15 cellular contexts compared by ENCODE assay signal in the genomic region with DNA sequence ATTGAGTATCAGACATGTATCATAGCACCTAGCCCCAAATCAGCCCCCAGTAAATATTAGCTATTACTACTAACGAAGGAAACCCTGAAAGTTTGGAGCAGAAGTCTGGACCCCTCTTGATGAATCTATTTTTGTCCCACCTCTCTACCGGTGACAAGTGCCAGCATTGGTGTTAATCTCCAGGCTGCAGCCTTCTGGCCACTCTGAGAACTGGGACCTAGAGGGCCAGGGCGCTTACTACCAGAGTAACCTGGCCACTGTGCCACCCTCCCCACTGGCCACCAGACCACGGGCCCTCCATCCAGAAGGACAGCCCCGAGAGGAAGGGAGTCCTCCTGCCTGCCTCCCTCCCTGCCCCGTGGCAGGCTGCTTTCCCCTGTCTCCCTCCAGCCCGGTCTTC. TPM values are rescaled to one million over a fixed set of nuclear protein-coding genes. Genes with fewer than 3 reads are reported as not detected.
DNase-seq lines count a peak whose midpoint lies in the region; ATAC-seq, FAIRE-seq and TF ChIP-seq lines count a peak whose summit lies in the region.
"Had no signal": no experiment of that assay in that cellular context is flagged by ENCODE, and none has a peak within 500 bp of the region (broad histone marks: within the 10 kb centered on the region; RNA-seq: fewer than 3 reads in every experiment).

No MANE protein-coding gene starts in this region.

- no peak for TF ChIP-seq POLR2A in HepG2 (IDR thresholded peaks at IDR 0.05; ENCODE audit: insufficient read depth in 1 of 2, low read depth in 2 of 2, low read length in 2 of 2)

- POLR2A ChIA-PET in HepG2 (lab: Yijun Ruan, JAX), result no interaction called here

- H3K27ac ChIP-seq in BLaER1 (peak overlapping the region; percentile 79), HepG2 (ENCODE audit: extremely low read length, insufficient read depth, low read length) (no peak overlapping the region), skeletal muscle tissue (ENCODE audit: low read depth, low read length) (no peak overlapping the region)

- H3K4me3 Mint-ChIP-seq in chondrocyte (ENCODE audit: unreplicated experiment), result peak overlapping the region; percentile 86
- H3K4me3 Mint-ChIP-seq: activated CD8-positive, alpha-beta T cell treated with anti-CD3 and anti-CD28 coated beads, Interleukin-2, amount 10 ng/mL, durations not matched to agents 7 days and 5 days had no signal

- peak; percentile 28; the same call in 1 of the 3 replicates for ATAC-seq in HepG2
- no peak for ATAC-seq in GM18858 (IDR thresholded peaks at IDR 0.05; ENCODE audit: unreplicated experiment)
- ATAC-seq in GM21825 (IDR thresholded peaks at IDR 0.05; ENCODE audit: unreplicated experiment), result no peak
- ATAC-seq: activated CD8-positive, alpha-beta T cell treated with anti-CD3 and anti-CD28 coated beads, Interleukin-2, amount 10 ng/mL, durations not matched to agents 7 days and 5 days; esophagus mucosa had no signal

- FAIRE-seq in HepG2 (lab: Jason Lieb, UNC), result no peak
- FAIRE-seq in urothelium cell line (lab: Jason Lieb, UNC), result no peak

- H3K9me3 Mint-ChIP-seq in chondrocyte (ENCODE audit: low read depth), result no peaks in the 10 kb centered on the region

- peak; percentile 40 for TF ChIP-seq CTCF in chondrocyte (IDR thresholded peaks at IDR 0.05)
- TF ChIP-seq CTCF in HepG2 (CRISPR knock-in tag; IDR thresholded peaks at IDR 0.05), result no peak

- H4K20me1 ChIP-seq in BLaER1 (no peaks in the 10 kb centered on the region), HepG2 (ENCODE audit: insufficient read depth, low read length) (no peaks in the 10 kb centered on the region)

- H3K4me2 ChIP-seq in BLaER1 (peak overlapping the region; percentile 91), HepG2 (ENCODE audit: low read depth, low read length) (no peak overlapping the region)

- WGBS in HepG2 (ENCODE audit: low lambda C conversion rate), result 0% methylated on average over 2 of the region's 7 CpGs

- H3K4me1 ChIP-seq in BLaER1 (peaks cover 89% of the 10 kb centered on the region), HepG2 (ENCODE audit: insufficient read depth, low read length) (no peaks in the 10 kb centered on the region), skeletal muscle tissue (ENCODE audit: control insufficient read depth in 3 of 3, insufficient read depth in 3 of 3, low read length in 3 of 3) (peaks cover 0 to 8% (median 3%) of the 10 kb centered on the region in 3 donors)

- peaks cover 8% of the 10 kb centered on the region for H3K36me3 Mint-ChIP-seq in chondrocyte (ENCODE audit: low read depth)

- DNase-seq in chondrocyte (ENCODE audit: low spot score) (no peak), HepG2 (ENCODE audit: low spot score) (no peak), urothelium cell line (ENCODE audit: low spot score) (no peak)
- no peak for DNase-seq in stimulated activated CD4-positive, alpha-beta T cell treated with anti-CD3 and anti-CD28 coated beads, Interleukin-2, amount 100 ng/mL, for 24 hours
- DNase-seq: activated CD8-positive, alpha-beta T cell treated with anti-CD3 and anti-CD28 coated beads, Interleukin-2, amount 10 ng/mL, durations not matched to agents 7 days and 5 days; DMS153; midbrain; NCI-H2029 treated with DMSO at 0.1 percent for 48 hours; SIG-M5 had no signal

- H3K27ac Mint-ChIP-seq in chondrocyte (ENCODE audit: unreplicated experiment), result peak overlapping the region; percentile 89
- H3K27ac Mint-ChIP-seq: activated CD8-positive, alpha-beta T cell treated with anti-CD3 and anti-CD28 coated beads, Interleukin-2, amount 10 ng/mL, durations not matched to agents 7 days and 5 days had no signal

- no peaks in the 10 kb centered on the region; the same call in 1 of the 2 replicates for H3K36me3 ChIP-seq in BLaER1
- no peaks in the 10 kb centered on the region for H3K36me3 ChIP-seq in HepG2 (replicated peaks in 1 of 2; ENCODE audit: control insufficient read depth in 1 of 2, insufficient read depth in 2 of 2, low read length in 2 of 2)
- no peaks in the 10 kb centered on the region for H3K36me3 ChIP-seq in skeletal muscle tissue (ENCODE audit: control insufficient read depth in 3 of 3, insufficient read depth in 3 of 3, low read length in 3 of 3)

- H3K4me3 ChIP-seq in BLaER1 (peak overlapping the region; percentile 62), HepG2 (replicated peaks in 1 of 3; ENCODE audit: insufficient read depth in 1 of 3, low read depth in 2 of 3, low read length in 3 of 3) (no peak overlapping the region), skeletal muscle tissue (ENCODE audit: low read length in 3 of 3) (peak overlapping the region in 2 of 3 donors; percentile 38 to 52)

- intact Hi-C loops in HepG2 (cut with micrococcal nuclease; ENCODE audit: unreplicated experiment), result no loop called here

- TF ChIP-seq RAD21 in HepG2 (CRISPR knock-in tag; IDR thresholded peaks at IDR 0.05), result no peak

- BruUV-seq in HepG2 (replicated peaks; lab: Mats Ljungman, UMichigan), result no TSS peak

- H3K9ac ChIP-seq in BLaER1 (peak overlapping the region; percentile 72), HepG2 (ENCODE audit: insufficient read depth, low read depth, low read length) (no peak overlapping the region), skeletal muscle tissue (ENCODE audit: low read depth in 1 of 3, low read length in 3 of 3) (peak overlapping the region in 2 of 3 donors; percentile 36 to 40)

- H3K27me3 ChIP-seq in BLaER1 (no peaks in the 10 kb centered on the region), HepG2 (ENCODE audit: control insufficient read depth in 1 of 2, insufficient read depth in 2 of 2, low read length in 2 of 2) (peaks cover 0 to 25% of the 10 kb centered on the region in 2 experiments; a peak in 1 of 5 replicates), skeletal muscle tissue (ENCODE audit: control insufficient read depth in 3 of 3, insufficient read depth in 3 of 3, low read length in 3 of 3) (peaks cover 4 to 17% (median 13%) of the 10 kb centered on the region in 3 donors)

- no peak for TF ChIP-seq EP300 in HepG2 (IDR thresholded peaks at IDR 0.05; ENCODE audit: low read depth in 2 of 2, low read length in 2 of 2)
- no peak for TF ChIP-seq EP300 in HepG2 (CRISPR knock-in tag; IDR thresholded peaks at IDR 0.05; ENCODE audit: borderline replicate concordance)

- no peaks in the 10 kb centered on the region for H3K79me2 ChIP-seq in HepG2 (ENCODE audit: insufficient read depth, low read length)

- no peaks in the 10 kb centered on the region for H3K27me3 Mint-ChIP-seq in chondrocyte (ENCODE audit: low read depth)

- H3K4me1 Mint-ChIP-seq in chondrocyte (ENCODE audit: low read depth), result peaks cover 53% of the 10 kb centered on the region

- CTCF ChIA-PET in HepG2 (lab: Yijun Ruan, JAX; ENCODE audit: low intra/inter-chr PET ratio, low total read pairs), result no interaction called here

- H3K9me3 ChIP-seq in BLaER1 (no peaks in the 10 kb centered on the region), HepG2 (ENCODE audit: low read length) (no peaks in the 10 kb centered on the region), skeletal muscle tissue (ENCODE audit: control insufficient read depth in 3 of 3, low read length in 3 of 3) (no peaks in the 10 kb centered on the region)

- in situ Hi-C loops in HepG2 (cut with HindIII; ENCODE audit: extremely low pct_ligation_motif_present, low pct_unique_long_range_greater_than_20kb), result no loop called here

- H2AFZ ChIP-seq in HepG2 (ENCODE audit: low read length), result no peak overlapping the region

TF ChIP-seq in HepG2, 621 proteins besides CTCF, POLR2A, EP300 and RAD21 (continues in another document):
- TF ChIP-seq, protein P1, sequence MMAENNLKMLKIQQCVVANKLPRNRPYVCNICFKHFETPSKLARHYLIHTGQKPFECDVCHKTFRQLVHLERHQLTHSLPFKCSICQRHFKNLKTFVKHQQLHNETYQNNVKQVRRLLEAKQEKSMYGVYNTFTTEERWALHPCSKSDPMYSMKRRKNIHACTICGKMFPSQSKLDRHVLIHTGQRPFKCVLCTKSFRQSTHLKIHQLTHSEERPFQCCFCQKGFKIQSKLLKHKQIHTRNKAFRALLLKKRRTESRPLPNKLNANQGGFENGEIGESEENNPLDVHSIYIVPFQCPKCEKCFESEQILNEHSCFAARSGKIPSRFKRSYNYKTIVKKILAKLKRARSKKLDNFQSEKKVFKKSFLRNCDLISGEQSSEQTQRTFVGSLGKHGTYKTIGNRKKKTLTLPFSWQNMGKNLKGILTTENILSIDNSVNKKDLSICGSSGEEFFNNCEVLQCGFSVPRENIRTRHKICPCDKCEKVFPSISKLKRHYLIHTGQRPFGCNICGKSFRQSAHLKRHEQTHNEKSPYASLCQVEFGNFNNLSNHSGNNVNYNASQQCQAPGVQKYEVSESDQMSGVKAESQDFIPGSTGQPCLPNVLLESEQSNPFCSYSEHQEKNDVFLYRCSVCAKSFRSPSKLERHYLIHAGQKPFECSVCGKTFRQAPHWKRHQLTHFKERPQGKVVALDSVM (CRISPR knock-in tag; IDR thresholded peaks at IDR 0.05), result no peak

RNA-seq across cellular contexts. Expression of a gene that starts 0.3 kb away (rescaled TPM):
- 4.3 to 23.2 TPM (median 23.2 TPM) in 3 replicates for total RNA-seq in chondrocyte
- not detected in 2 replicates for total RNA-seq in HepG2 (2016; rRNA removed; fragmentation: Illumina TruSeq; extraction: Trizol)
- not detected in 2 replicates for total RNA-seq in HepG2 (2016; cell fraction: cytosol; rRNA removed; fragmentation: Illumina TruSeq; extraction: Trizol; ENCODE audit: low read depth)
- not detected in 2 replicates for total RNA-seq in HepG2 (2016; cell fraction: insoluble cytoplasmic fraction; rRNA removed; fragmentation: Illumina TruSeq; extraction: Trizol)
- total RNA-seq in HepG2 (2016; cell fraction: membrane; rRNA removed; fragmentation: Illumina TruSeq; extraction: Trizol), result not detected in 2 replicates
- total RNA-seq in HepG2 (2016; cell fraction: nucleus; rRNA removed; fragmentation: Illumina TruSeq; extraction: Trizol), result not detected in 2 replicates
- polyA plus RNA-seq in HepG2 (2011; rRNA removed), result not detected in 2 replicates
- polyA plus RNA-seq in HepG2 (2011; cell fraction: cytosol; rRNA removed), result not detected in 2 replicates
- not detected in 2 replicates for polyA plus RNA-seq in HepG2 (2011; cell fraction: nucleus; rRNA removed)
- not detected in 2 replicates for polyA plus RNA-seq in HepG2 (2012)
- polyA plus RNA-seq in HepG2 (2016; cell fraction: cytosol; fragmentation: Illumina TruSeq; extraction: Trizol; ENCODE audit: low read depth), result not detected in 2 replicates
- polyA plus RNA-seq in HepG2 (2016; cell fraction: insoluble cytoplasmic fraction; fragmentation: Illumina TruSeq; extraction: Trizol; ENCODE audit: low read depth), result not detected in 2 replicates
- not detected in 2 replicates for polyA plus RNA-seq in HepG2 (2016; cell fraction: membrane; fragmentation: Illumina TruSeq; extraction: Trizol; ENCODE audit: low read depth)
- polyA plus RNA-seq in HepG2 (2016; cell fraction: nucleus; fragmentation: Illumina TruSeq; extraction: Trizol; ENCODE audit: insufficient read depth, low read depth), result not detected in 2 replicates
- polyA minus RNA-seq in HepG2 (2011; rRNA and poly(A)+ RNA removed; ENCODE audit: low replicate concordance), result not detected in 2 replicates
- polyA minus RNA-seq in HepG2 (2011; cell fraction: cytosol; rRNA and poly(A)+ RNA removed), result not detected in 2 replicates
- polyA minus RNA-seq in HepG2 (2011; cell fraction: nucleus; rRNA and poly(A)+ RNA removed), result not detected in 2 replicates
- total RNA-seq in skeletal muscle tissue, result under 0.01 TPM
- total RNA-seq: activated CD8-positive, alpha-beta T cell treated with anti-CD3 and anti-CD28 coated beads, Interleukin-2, amount 10 ng/mL, durations not matched to agents 7 days and 5 days; renal cortical epithelial cell had no signal

Comparison
In these comparisons a context has a peak if more than half of its experiments do, and no peak if none do; other contexts are left out.
1. H3K4me3 ChIP-seq: peak in BLaER1 (single experiment) and skeletal muscle tissue (2 of 3); none in HepG2 (0 of 3).